Comparison of ENCODE assay signal across 16 cellular contexts in the genomic region with DNA sequence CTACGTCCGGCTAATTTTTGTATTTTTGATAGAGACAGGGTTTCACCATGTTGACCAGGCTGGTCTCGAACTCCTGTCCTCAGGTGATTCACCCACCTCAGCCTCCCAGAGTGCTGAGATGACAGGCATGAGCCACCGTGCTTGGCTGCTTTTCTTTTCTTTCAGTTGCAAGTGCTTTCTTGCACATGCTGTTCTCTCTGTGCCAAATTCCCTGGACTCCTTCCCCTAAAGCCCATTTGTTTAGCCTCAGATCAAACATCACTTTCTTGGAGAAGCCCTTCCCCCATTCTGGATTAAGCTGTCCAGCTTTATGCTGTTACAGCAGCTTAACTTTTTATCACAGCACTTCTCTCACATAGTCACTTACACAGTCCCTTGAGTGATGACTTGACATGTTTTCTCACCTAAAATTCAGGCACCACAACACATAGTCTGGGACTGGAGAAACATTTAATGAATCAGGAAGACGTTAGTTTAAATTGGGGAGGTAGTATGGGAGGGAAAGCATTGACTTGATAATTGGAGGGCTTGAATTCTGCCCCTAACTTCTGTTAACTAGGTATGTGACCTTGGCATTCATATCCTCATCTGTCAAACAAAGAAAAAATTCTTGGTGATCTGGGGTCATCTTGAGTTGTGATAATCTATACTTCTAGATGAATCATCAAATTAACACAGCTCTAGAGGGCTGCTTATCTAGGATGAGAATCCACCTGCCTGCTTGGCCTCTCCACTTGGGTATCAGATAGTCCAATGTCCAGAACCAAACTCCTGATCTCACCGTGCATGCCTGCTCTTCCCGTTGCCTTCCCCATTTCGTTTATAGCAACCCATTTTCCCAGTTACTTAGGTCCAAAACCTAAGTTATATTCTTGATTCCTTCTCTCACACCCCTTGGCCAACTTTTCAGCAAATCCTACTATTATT. TPM values are rescaled to one million over a fixed set of nuclear protein-coding genes. Genes with fewer than 3 reads are reported as not detected.
A peak's percentile ranks its signal among the peaks of the same experiment; 100 is the strongest.
DNase-seq lines count a peak whose midpoint lies in the region; TF ChIP-seq lines count a peak whose summit lies in the region.
"Had no signal": no experiment of that assay in that cellular context is flagged by ENCODE, and none has a peak within 500 bp of the region (broad histone marks: within the 10 kb centered on the region; RNA-seq: fewer than 3 reads in every experiment).

No MANE protein-coding gene starts in this region.

- H3K4me3 ChIP-seq in esophagus muscularis mucosa (no peak overlapping the region), neural progenitor cell (no peak overlapping the region)
- H3K4me3 ChIP-seq: body of pancreas, smooth muscle cell had no signal

- DNase-seq in NCI-H82 treated with DMSO at 0.1 percent for 48 hours (lab: John Stamatoyannopoulos, UW; ENCODE audit: unreplicated experiment) (peak; percentile 75), esophagus muscularis mucosa (ENCODE audit: extremely low spot score) (no peak), neural progenitor cell (ENCODE audit: low spot score) (no peak), ureter (ENCODE audit: low spot score) (no peak), RKO (ENCODE audit: low spot score) (no peak), GDM1 (lab: John Stamatoyannopoulos, UW) (no peak), NCI-H1436 treated with DMSO at 0.1 percent for 48 hours (lab: John Stamatoyannopoulos, UW) (no peak)
- DNase-seq: activated CD8-positive, alpha-beta T cell treated with anti-CD3 and anti-CD28 coated beads, Interleukin-2, amount 10 ng/mL, durations not matched to agents 7 days and 5 days; activated gamma-delta T cell treated with Interleukin-2 at 50 U/mL for 16 hours; HCEC 1CT; head of caudate nucleus; NCI-H2029 treated with DMSO at 0.1 percent for 48 hours had no signal

- H3K27me3 ChIP-seq in esophagus muscularis mucosa, result no peaks in the 10 kb centered on the region
- H3K27me3 ChIP-seq in neural progenitor cell, result no peaks in the 10 kb centered on the region
- H3K27me3 ChIP-seq: body of pancreas had no signal

- H3F3A ChIP-seq in neural progenitor cell (ENCODE audit: low read depth), result peaks cover 23% of the 10 kb centered on the region

- intact Hi-C loops in esophagus muscularis mucosa (cut with DNase I), result no loop called here

- TF ChIP-seq CTCF in 22Rv1 (IDR thresholded peaks at IDR 0.05), result no peak
- no peak for TF ChIP-seq CTCF in esophagus muscularis mucosa (IDR thresholded peaks at IDR 0.05)
- no peak for TF ChIP-seq CTCF in neural progenitor cell (IDR thresholded peaks at IDR 0.05)

- TF ChIP-seq POLR2A in esophagus muscularis mucosa (IDR thresholded peaks at IDR 0.05; ENCODE audit: low read depth), result no peak

- H3K4me2 ChIP-seq in neural progenitor cell, result no peak overlapping the region
- H3K4me2 ChIP-seq: smooth muscle cell had no signal

- TF ChIP-seq EP300 in esophagus muscularis mucosa (IDR thresholded peaks at IDR 0.05), result peak; percentile 17

- H3K27ac Mint-ChIP-seq in neural progenitor cell, result peak overlapping the region; percentile 55

- peaks cover 41% of the 10 kb centered on the region for H3K4me1 Mint-ChIP-seq in neural progenitor cell

- WGBS in esophagus muscularis mucosa, result 47% methylated on average over 8 of the region's 8 CpGs

- H3K4me3 Mint-ChIP-seq in neural progenitor cell, result peak overlapping the region; percentile 2
- H3K4me3 Mint-ChIP-seq: activated CD8-positive, alpha-beta T cell treated with anti-CD3 and anti-CD28 coated beads, Interleukin-2, amount 10 ng/mL, durations not matched to agents 7 days and 5 days; natural killer cell treated with Interleukin-12 subunit alpha and Interleukin-12 subunit beta and Interleukin-15 and Interleukin-18, amount 100 ng/mL, for 72 hours had no signal

- H3K27me3 Mint-ChIP-seq in neural progenitor cell (ENCODE audit: insufficient read depth, low read depth), result peaks cover 3% of the 10 kb centered on the region
- H3K27me3 Mint-ChIP-seq: natural killer cell treated with Interleukin-12 subunit alpha and Interleukin-12 subunit beta and Interleukin-15 and Interleukin-18, amount 100 ng/mL, for 72 hours had no signal

- H3K27ac ChIP-seq in 22Rv1 (peak overlapping the region; percentile 15; the same call in 1 of the 2 replicates), esophagus muscularis mucosa (replicated peaks in 1 of 4) (peak overlapping the region; percentile 82 to 95 (median 86)), neural progenitor cell (peak overlapping the region; percentile 58)
- H3K27ac ChIP-seq: body of pancreas had no signal

- no peaks in the 10 kb centered on the region for H3K36me3 Mint-ChIP-seq in neural progenitor cell
- H3K36me3 Mint-ChIP-seq: natural killer cell treated with Interleukin-12 subunit alpha and Interleukin-12 subunit beta and Interleukin-15 and Interleukin-18, amount 100 ng/mL, for 72 hours had no signal

- H4K20me1 ChIP-seq in neural progenitor cell (ENCODE audit: low read depth), result peaks cover 24% of the 10 kb centered on the region

- no peaks in the 10 kb centered on the region for H3K9me3 Mint-ChIP-seq in neural progenitor cell
- H3K9me3 Mint-ChIP-seq: natural killer cell treated with Interleukin-12 subunit alpha and Interleukin-12 subunit beta and Interleukin-15 and Interleukin-18, amount 100 ng/mL, for 72 hours had no signal

- H3K4me1 ChIP-seq in esophagus muscularis mucosa, result peaks cover 90 to 100% (median 99%) of the 10 kb centered on the region in 4 donors
- peaks cover 36% of the 10 kb centered on the region for H3K4me1 ChIP-seq in neural progenitor cell

- H3K36me3 ChIP-seq in esophagus muscularis mucosa, result no peaks in the 10 kb centered on the region
- H3K36me3 ChIP-seq in neural progenitor cell, result no peaks in the 10 kb centered on the region

- no peak overlapping the region for H3K9ac ChIP-seq in neural progenitor cell

- no peak overlapping the region for H2AFZ ChIP-seq in neural progenitor cell (replicated peaks)

- H3K9me3 ChIP-seq in esophagus muscularis mucosa (no peaks in the 10 kb centered on the region), neural progenitor cell (ENCODE audit: low read depth) (no peaks in the 10 kb centered on the region)
- H3K9me3 ChIP-seq: body of pancreas had no signal

- peaks cover 95% of the 10 kb centered on the region for H3K79me2 ChIP-seq in neural progenitor cell (ENCODE audit: low read depth)

RNA-seq across cellular contexts. Expression of a gene that starts 18.4 kb away (rescaled TPM):
- total RNA-seq in esophagus muscularis mucosa (100 to 1,000 TPM; 141 to 214 (median 166) TPM), neural progenitor cell (ENCODE audit: low replicate concordance) (36.6 and 61.8 TPM in 2 replicates), ureter (121 TPM)

RNA-seq across cellular contexts. Expression of a gene that starts 18.8 kb away (rescaled TPM):
- total RNA-seq in esophagus muscularis mucosa (10 to 100 TPM; 36.5 to 46.1 (median 42.2) TPM), neural progenitor cell (ENCODE audit: low replicate concordance) (106 and 114 TPM in 2 replicates), ureter (32.3 TPM)

RNA-seq across cellular contexts. Expression of a gene that starts 40.7 kb away (rescaled TPM):
- total RNA-seq in esophagus muscularis mucosa, result 100 to 1,000 TPM in 1 of 4 donors, 10 to 100 TPM in 3; 56.2 to 100 (median 93.0) TPM
- total RNA-seq in neural progenitor cell (ENCODE audit: low replicate concordance), result 23.4 and 37.7 TPM in 2 replicates
- total RNA-seq in ureter, result 49.9 TPM

RNA-seq across cellular contexts. Expression of a gene that starts 57.0 kb away (rescaled TPM):
- 10 to 100 TPM; 20.9 to 28.2 (median 23.0) TPM for total RNA-seq in esophagus muscularis mucosa
- total RNA-seq in neural progenitor cell (ENCODE audit: low replicate concordance), result 15.2 and 18.7 TPM in 2 replicates
- 54.2 TPM for total RNA-seq in ureter

Comparison
In these comparisons a context has a peak if more than half of its experiments do, and no peak if none do; other contexts are left out.
1. H3K27ac ChIP-seq: peak in every context shown above with its lines; median percentile 86 in esophagus muscularis mucosa; 58 in neural progenitor cell; 15 in 22Rv1.